ENCODE assay signal across 23 cellular contexts in genomic region chr11:64361659-64362058, GRCh38. TPM values are rescaled to one million over a fixed set of nuclear protein-coding genes. Genes with fewer than 3 reads are reported as not detected.
DNase-seq lines count a peak whose midpoint lies in the region; ATAC-seq and TF ChIP-seq lines count a peak whose summit lies in the region.
"Had no signal": no experiment of that assay in that cellular context is flagged by ENCODE, and none has a peak within 500 bp of the region (broad histone marks: within the 10 kb centered on the region; RNA-seq: fewer than 3 reads in every experiment).

No MANE protein-coding gene starts in this region.

- H3K36me3 Mint-ChIP-seq in CD4-positive, alpha-beta T cell (ENCODE audit: low read depth): peaks cover 60% of the 10 kb centered on the region
- H3K36me3 Mint-ChIP-seq in nephron (ENCODE audit: low read depth): peaks cover 25% of the 10 kb centered on the region
- peaks cover 25% of the 10 kb centered on the region for H3K36me3 Mint-ChIP-seq in osteocyte (ENCODE audit: unreplicated experiment)

- DNase-seq in AG04450 (ENCODE audit: low read depth, low spot score): no peak
- no peak for DNase-seq in CD4-positive, alpha-beta T cell
- DNase-seq in osteocyte (ENCODE audit: extremely low spot score, unreplicated experiment): no peak
- DNase-seq in WERI-Rb-1: no peak
- DNase-seq in foreskin melanocyte: no peak
- DNase-seq: Caco-2; CD4-positive, alpha-beta memory T cell; DMS 273 treated with DMSO at 0.1 percent for 48 hours; DMS79 treated with DMSO at 0.1 percent for 48 hours; Karpas-422; MV-4-11; NCI-H1105 treated with DMSO at 0.1 percent for 48 hours; NCI-H2081 treated with DMSO at 0.1 percent for 48 hours; NCI-H2171 treated with DMSO at 0.1 percent for 48 hours; NCI-H446; NCI-H526; OCI-M1 had no signal

- H3K27me3 ChIP-seq in AG04450 (ENCODE audit: control insufficient read depth, insufficient read depth, low read length) (no peaks in the 10 kb centered on the region), WERI-Rb-1 (ENCODE audit: insufficient read depth, low read depth, severe bottlenecking) (no peaks in the 10 kb centered on the region)
- no peaks in the 10 kb centered on the region for H3K27me3 ChIP-seq in CD4-positive, alpha-beta T cell (ENCODE audit: control insufficient read depth, insufficient read depth, low read length)

- peak overlapping the region; percentile 21 for H3K27ac ChIP-seq in AG04450 (ENCODE audit: low read depth, low read length)
- no peak overlapping the region for H3K27ac ChIP-seq in CD4-positive, alpha-beta T cell (ENCODE audit: low read depth, low read length)
- H3K27ac ChIP-seq in VCaP: peak overlapping the region; percentile 95
- H3K27ac ChIP-seq in WERI-Rb-1: no peak overlapping the region
- H3K27ac ChIP-seq: A549 had no signal

- no peak overlapping the region for H3K27ac Mint-ChIP-seq in CD4-positive, alpha-beta T cell
- H3K27ac Mint-ChIP-seq in nephron (no peak overlapping the region), osteocyte (ENCODE audit: unreplicated experiment) (no peak overlapping the region)

- ATAC-seq in CD4-positive, alpha-beta T cell (ENCODE audit: poor library complexity): no peak
- no peak for ATAC-seq in GM18870 (IDR thresholded peaks at IDR 0.05; ENCODE audit: unreplicated experiment)
- ATAC-seq: A549, Right ventricle myocardium inferior had no signal

- CTCF ChIA-PET in AG04450 (lab: Charles Lee): interaction anchor here (1.7 kb wide), 1 partner anchor 19 kb away, joined by 6 read pairs; no protein-coding TSS in a partner anchor
- CTCF ChIA-PET in CD4-positive, alpha-beta T cell (lab: Charles Lee): no interaction called here

- H3K9me3 ChIP-seq in AG04450 (ENCODE audit: control insufficient read depth, insufficient read depth, low read length): no peaks in the 10 kb centered on the region; the same call in 1 of the 2 replicates
- no peaks in the 10 kb centered on the region for H3K9me3 ChIP-seq in CD4-positive, alpha-beta T cell (ENCODE audit: control insufficient read depth, low read length)
- H3K9me3 ChIP-seq in WERI-Rb-1 (ENCODE audit: severe bottlenecking): no peaks in the 10 kb centered on the region
- H3K9me3 ChIP-seq: A549, Caco-2 had no signal

- intact Hi-C loops in CD4-positive, alpha-beta T cell (cut with DNase I, micrococcal nuclease): loop anchor here in 1 of 2 experiments (10.0 kb wide), 1 partner anchor 293 kb away; no protein-coding TSS in a partner anchor

- TF ChIP-seq CTCF in AG04450 (IDR thresholded peaks at IDR 0.05; ENCODE audit: low read depth, low read length): no peak
- TF ChIP-seq CTCF in CD4-positive, alpha-beta T cell (IDR thresholded peaks at IDR 0.05): no peak
- TF ChIP-seq CTCF in VCaP (conservative IDR thresholded peaks at IDR 0.05): no peak
- no peak for TF ChIP-seq CTCF in nephron (IDR thresholded peaks at IDR 0.05; ENCODE audit: unreplicated experiment in 3 of 3)
- TF ChIP-seq CTCF in osteocyte (IDR thresholded peaks at IDR 0.05): no peak
- TF ChIP-seq CTCF in WERI-Rb-1 (IDR thresholded peaks at IDR 0.05; ENCODE audit: low read depth, low read length): no peak

- H3K9me3 Mint-ChIP-seq in CD4-positive, alpha-beta T cell: no peaks in the 10 kb centered on the region
- no peaks in the 10 kb centered on the region for H3K9me3 Mint-ChIP-seq in nephron
- H3K9me3 Mint-ChIP-seq in osteocyte (ENCODE audit: unreplicated experiment): no peaks in the 10 kb centered on the region
- H3K9me3 Mint-ChIP-seq: CD4-positive, alpha-beta memory T cell; IgD-negative memory B cell had no signal

- H3K4me1 Mint-ChIP-seq in CD4-positive, alpha-beta T cell (ENCODE audit: low read depth): peaks cover 21% of the 10 kb centered on the region
- H3K4me1 Mint-ChIP-seq in nephron (peaks cover 8% of the 10 kb centered on the region), osteocyte (ENCODE audit: unreplicated experiment) (peaks cover 30% of the 10 kb centered on the region)

- H3K4me3 ChIP-seq in AG04450 (ENCODE audit: low read depth, low read length): no peak overlapping the region
- H3K4me3 ChIP-seq in WERI-Rb-1 (ENCODE audit: low read depth, low read length): no peak overlapping the region
- H3K4me3 ChIP-seq: A549 had no signal

- H3K4me3 Mint-ChIP-seq in CD4-positive, alpha-beta T cell: peak overlapping the region; percentile 25
- H3K4me3 Mint-ChIP-seq in nephron (peak overlapping the region; percentile 27 to 91 (median 76)), osteocyte (ENCODE audit: unreplicated experiment) (no peak overlapping the region)

- H3K36me3 ChIP-seq in WERI-Rb-1: peaks cover 29% of the 10 kb centered on the region

- POLR2A ChIA-PET in AG04450 (lab: Yijun Ruan, JAX): no interaction called here
- POLR2A ChIA-PET in CD4-positive, alpha-beta T cell (lab: Charles Lee): no interaction called here

- H3K27me3 Mint-ChIP-seq in CD4-positive, alpha-beta T cell: no peaks in the 10 kb centered on the region
- H3K27me3 Mint-ChIP-seq in nephron (ENCODE audit: low read depth): peaks cover 4% of the 10 kb centered on the region
- no peaks in the 10 kb centered on the region for H3K27me3 Mint-ChIP-seq in osteocyte (ENCODE audit: unreplicated experiment)
- H3K27me3 Mint-ChIP-seq: CD4-positive, alpha-beta memory T cell; IgD-negative memory B cell had no signal

RNA-seq across cellular contexts. Expression of gene RPS6KA4, which starts 2.7 kb away (rescaled TPM):
- polyA plus RNA-seq in AG04450 (2011; rRNA removed): 21.9 and 29.6 TPM in 2 replicates
- polyA minus RNA-seq in AG04450 (2011; rRNA and poly(A)+ RNA removed): 26.9 and 36.6 TPM in 2 replicates
- total RNA-seq in CD4-positive, alpha-beta T cell: 1 to 10 TPM; 7.3 to 9.2 TPM
- 33.7 and 35.9 TPM in 2 replicates for total RNA-seq in osteocyte

RNA-seq across cellular contexts. Expression of gene CCDC88B, which starts 21.7 kb away (rescaled TPM):
- polyA plus RNA-seq in AG04450 (2011; rRNA removed): 1.4 and 2.0 TPM in 2 replicates
- 0.09 and 1.00 TPM in 2 replicates for polyA minus RNA-seq in AG04450 (2011; rRNA and poly(A)+ RNA removed)
- total RNA-seq in CD4-positive, alpha-beta T cell: 100 to 1,000 TPM; 107 to 112 TPM
- total RNA-seq in osteocyte: 0.30 TPM in 1 of 2 replicates, not detected in the other

RNA-seq across cellular contexts. Expression of gene PRDX5, which starts 43.7 kb away (rescaled TPM):
- 366 and 383 TPM in 2 replicates for polyA plus RNA-seq in AG04450 (2011; rRNA removed)
- polyA minus RNA-seq in AG04450 (2011; rRNA and poly(A)+ RNA removed): 78.3 and 84.2 TPM in 2 replicates
- total RNA-seq in CD4-positive, alpha-beta T cell: 10 to 100 TPM; 31.7 to 33.1 TPM
- total RNA-seq in osteocyte: 215 and 217 TPM in 2 replicates

RNA-seq across cellular contexts. Expression of gene TRMT112, which starts 44.3 kb away (rescaled TPM):
- polyA plus RNA-seq in AG04450 (2011; rRNA removed): 194 and 208 TPM in 2 replicates
- polyA minus RNA-seq in AG04450 (2011; rRNA and poly(A)+ RNA removed): 55.9 and 73.8 TPM in 2 replicates
- total RNA-seq in CD4-positive, alpha-beta T cell: 10 to 100 TPM; 70.5 to 71.4 TPM
- 159 and 174 TPM in 2 replicates for total RNA-seq in osteocyte

RNA-seq across cellular contexts. Expression of gene ESRRA, which starts 56.3 kb away (rescaled TPM):
- 5.5 and 7.4 TPM in 2 replicates for polyA plus RNA-seq in AG04450 (2011; rRNA removed)
- polyA minus RNA-seq in AG04450 (2011; rRNA and poly(A)+ RNA removed): 5.6 and 6.0 TPM in 2 replicates
- 10 to 100 TPM; 10.9 to 12.0 TPM for total RNA-seq in CD4-positive, alpha-beta T cell
- total RNA-seq in osteocyte: 32.7 and 37.4 TPM in 2 replicates

Comparison
In these comparisons a context has a peak if more than half of its experiments do, and no peak if none do; other contexts are left out.
1. H3K27ac ChIP-seq: peak in AG04450 (single experiment) and VCaP (single experiment); none in CD4-positive, alpha-beta T cell (single experiment) and WERI-Rb-1 (single experiment).
2. RNA of gene CCDC88B, which starts 21.7 kb away (total RNA-seq): 107 to 112 TPM in CD4-positive, alpha-beta T cell; 0.30 TPM in osteocyte; every median in the first group is over 10 times any median in the second.